24 cellular contexts compared by ENCODE assay signal in genomic region chr12:2422591-2422990, GRCh38.
A peak's percentile ranks its signal among the peaks of the same experiment; 100 is the strongest.
DNase-seq lines count a peak whose midpoint lies in the region; ATAC-seq and TF ChIP-seq lines count a peak whose summit lies in the region.
"Had no signal": no experiment of that assay in that cellular context is flagged by ENCODE, and none has a peak within 500 bp of the region (broad histone marks: within the 10 kb centered on the region; RNA-seq: fewer than 3 reads in every experiment).

No MANE protein-coding gene starts in this region.

- H3K4me1 ChIP-seq in ascending aorta (peaks cover 0 to 8% of the 10 kb centered on the region in 2 donors), transverse colon (no peaks in the 10 kb centered on the region)

- TF ChIP-seq EP300 in transverse colon (IDR thresholded peaks at IDR 0.05; ENCODE audit: low read depth), result no peak

- H3K4me3 ChIP-seq in ascending aorta, result no peak overlapping the region
- no peak overlapping the region for H3K4me3 ChIP-seq in transverse colon
- H3K4me3 ChIP-seq: GM12878, GM23248 had no signal

- peak; percentile 32 for ATAC-seq in Right ventricle myocardium superior (ENCODE audit: poor library complexity)
- ATAC-seq: CD8-positive, alpha-beta T cell; GM12878; HCT116; Panc1 had no signal

- DNase-seq in Right ventricle myocardium superior (no peak), cardiac septum (ENCODE audit: low spot score) (no peak), ascending aorta (ENCODE audit: low spot score in 2 of 2) (no peak), nephron progenitor cell (no peak), transverse colon (no peak), SW 1271 (lab: John Stamatoyannopoulos, UW) (no peak), germinal center (ENCODE audit: low spot score) (no peak)
- no peak for DNase-seq in stimulated activated CD4-positive, alpha-beta T cell treated with anti-CD3 and anti-CD28 coated beads, Interleukin-1b, Interleukin-23, amount 100 ng/mL, for 48 hours
- DNase-seq: 8988T; C1 segment of cervical spinal cord; CD8-positive, alpha-beta T cell; DND-41; GM23248; NCI-H1092 treated with DMSO at 0.1 percent for 48 hours; NCI-H2081; NCI-H2171; NCI-H345; NCI-H524 treated with DMSO at 0.1 percent for 48 hours; NCI-H82; SHP77 had no signal

- in situ Hi-C loops in transverse colon (cut with MboI; ENCODE audit: low pct_ligation_motif_present in 1 of 4, low pct_unique_long_range_greater_than_20kb in 1 of 4, low sequenced_read_pairs in 3 of 4), result no loop called here

- H3K27ac Mint-ChIP-seq in nephron progenitor cell, result peak overlapping the region; percentile 64
- H3K27ac Mint-ChIP-seq: CD8-positive, alpha-beta T cell had no signal

- no peaks in the 10 kb centered on the region for H3K36me3 Mint-ChIP-seq in nephron progenitor cell (ENCODE audit: low read depth)
- H3K36me3 Mint-ChIP-seq: CD8-positive, alpha-beta T cell had no signal

- H3K27ac ChIP-seq in ascending aorta, result peak overlapping the region; percentile 11 to 18
- peak overlapping the region in 3 of 4 donors; percentile 36 to 40 (median 38) for H3K27ac ChIP-seq in transverse colon
- H3K27ac ChIP-seq: GM23248, KMS-11 had no signal

- WGBS in transverse colon (ENCODE audit: low coverage in 1 of 2), 2 donors, result 72% methylated on average over 8 of the region's 8 CpGs; no CpG with 5 or more reads in 1 of the 2 donors

- H3K4me1 Mint-ChIP-seq in nephron progenitor cell, result peaks cover 15% of the 10 kb centered on the region

- peaks cover 12% of the 10 kb centered on the region for H3K9me3 Mint-ChIP-seq in nephron progenitor cell

- peaks cover 33% of the 10 kb centered on the region for H3K27me3 Mint-ChIP-seq in nephron progenitor cell (ENCODE audit: low read depth, poor library complexity)

- no peak overlapping the region for H3K4me3 Mint-ChIP-seq in nephron progenitor cell
- H3K4me3 Mint-ChIP-seq: CD8-positive, alpha-beta T cell had no signal

- TF ChIP-seq CTCF in ascending aorta (IDR thresholded peaks at IDR 0.05) (no peak), nephron progenitor cell (IDR thresholded peaks at IDR 0.05) (no peak), transverse colon (IDR thresholded peaks at IDR 0.05) (no peak)

- intact Hi-C loops in Right ventricle myocardium superior (cut with DNase I) (no loop called here), cardiac septum (cut with DNase I) (no loop called here), ascending aorta (cut with DNase I) (no loop called here), transverse colon (cut with DNase I; ENCODE audit: low total_unique reads) (no loop called here)

- no peaks in the 10 kb centered on the region for H3K36me3 ChIP-seq in ascending aorta
- no peaks in the 10 kb centered on the region for H3K36me3 ChIP-seq in transverse colon

- TF ChIP-seq POLR2A in transverse colon (IDR thresholded peaks at IDR 0.05), result no peak

- no peaks in the 10 kb centered on the region for H3K27me3 ChIP-seq in ascending aorta
- no peaks in the 10 kb centered on the region for H3K27me3 ChIP-seq in transverse colon

- H3K9me3 ChIP-seq in ascending aorta (no peaks in the 10 kb centered on the region), transverse colon (no peaks in the 10 kb centered on the region)
